In the genomic region with DNA sequence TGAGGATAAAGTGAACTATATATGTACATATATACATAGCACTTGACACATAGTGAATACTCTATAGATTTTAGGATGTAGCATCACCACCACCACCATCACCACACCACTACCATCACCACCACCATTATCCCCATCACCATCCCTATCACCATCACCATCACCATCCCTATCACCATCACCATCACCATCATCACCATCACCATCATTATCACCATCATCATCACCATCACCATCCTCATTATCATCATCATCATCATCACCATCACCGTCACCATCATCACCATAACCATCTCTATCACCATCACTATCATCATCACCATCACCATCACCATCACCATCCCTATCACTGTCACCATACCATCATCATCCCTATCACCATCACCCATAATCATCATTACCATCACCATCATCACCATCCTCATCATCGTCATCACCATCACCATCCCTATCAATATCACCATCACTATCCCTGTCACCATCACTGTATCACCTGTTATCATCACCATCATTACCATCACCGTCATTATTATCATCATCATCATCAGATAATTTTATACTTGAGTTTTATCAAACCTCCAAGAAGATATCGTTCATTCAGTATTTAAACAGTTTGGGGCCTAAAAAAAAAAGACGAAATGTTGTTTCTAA, we compare ENCODE assay signal across 29 cellular contexts.
"Had no signal": no experiment of that assay in that cellular context is flagged by ENCODE, and none has a peak within 500 bp of the region (broad histone marks: within the 10 kb centered on the region; RNA-seq: fewer than 3 reads in every experiment).

No MANE protein-coding gene starts in this region.

- ATAC-seq: activated CD8-positive, alpha-beta T cell treated with anti-CD3 and anti-CD28 coated beads, Interleukin-2, amount 10 ng/mL, durations not matched to agents 7 days and 5 days; WTC11 had no signal

- H3K36me3 ChIP-seq: adrenal gland, breast epithelium, MG63, Peyer's patch, SJSA1 had no signal

- H3K9me3 ChIP-seq: body of pancreas, breast epithelium, MG63, Peyer's patch, SJSA1, SK-N-SH had no signal

- H3K27ac ChIP-seq: adrenal gland, body of pancreas, breast epithelium, Peyer's patch, SJSA1 had no signal

- DNase-seq: activated CD4-positive, alpha-beta T cell treated with anti-CD3 and anti-CD28 coated beads, Interleukin-2, amount 10 ng/mL, durations not matched to agents 7 days and 5 days; activated CD4-positive, alpha-beta T cell treated with anti-CD3 and anti-CD28 coated beads, Interleukin-2, amount 50 U/mL, for 48 hours; activated CD8-positive, alpha-beta T cell treated with anti-CD3 and anti-CD28 coated beads, Interleukin-2, amount 10 ng/mL, durations not matched to agents 7 days and 5 days; activated gamma-delta T cell; activated naive CD4-positive, alpha-beta T cell treated with anti-CD3 and anti-CD28 coated beads for 36 hours; activated T-cell treated with anti-CD3 and anti-CD28 coated beads, Interleukin-2, amount 50 U/mL, for 24 hours; adrenal gland; body of pancreas; cerebellar nuclear complex; NCI-H1048; NCI-H1105 treated with DMSO at 0.1 percent for 48 hours; NCI-H1436; NCI-H1694; NCI-H1930; NCI-H2081 treated with DMSO at 0.1 percent for 48 hours; NCI-H226; NCI-H446 treated with DMSO at 0.1 percent for 48 hours; NCI-H524; NCI-H69; NCI-H82; Peyer's patch; RPMI8226; SHP77 treated with DMSO at 0.1 percent for 48 hours; SK-N-SH had no signal

- FAIRE-seq: astrocyte had no signal

- H3K4me2 ChIP-seq: SK-N-SH had no signal

- H3K9ac ChIP-seq: SK-N-SH had no signal

- H3K4me1 ChIP-seq: adrenal gland, body of pancreas, breast epithelium, Peyer's patch, SJSA1 had no signal

- H3K27me3 ChIP-seq: adrenal gland, body of pancreas, breast epithelium, MG63, Peyer's patch, SJSA1 had no signal

- H3K4me3 ChIP-seq: adrenal gland, body of pancreas, breast epithelium, MG63, Peyer's patch, SJSA1 had no signal
